Comparison of ENCODE assay signal across 20 cellular contexts in genomic region chr4:88005086-88005485, GRCh38. TPM values are rescaled to one million over a fixed set of nuclear protein-coding genes. Genes with fewer than 3 reads are reported as not detected.
DNase-seq lines count a peak whose midpoint lies in the region; ATAC-seq and TF ChIP-seq lines count a peak whose summit lies in the region.
"Had no signal": no experiment of that assay in that cellular context is flagged by ENCODE, and none has a peak within 500 bp of the region (broad histone marks: within the 10 kb centered on the region; RNA-seq: fewer than 3 reads in every experiment).

No MANE protein-coding gene starts in this region.

- CTCF ChIA-PET in AG04449 (lab: Yijun Ruan, JAX) = interaction anchor here (0.8 to 3.7 kb wide), 4 partner anchors 24 to 153 kb away, joined by 3 to 17 read pairs (median 8); no protein-coding TSS in a partner anchor

- H3K9me3 Mint-ChIP-seq in GM23338 = no peaks in the 10 kb centered on the region
- H3K9me3 Mint-ChIP-seq: endodermal cell had no signal

- no peak for TF ChIP-seq CTCF in AG04449 (IDR thresholded peaks at IDR 0.05; ENCODE audit: insufficient read depth, low read length, missing control alignments)
- no peak for TF ChIP-seq CTCF in fibroblast of the aortic adventitia (IDR thresholded peaks at IDR 0.05; ENCODE audit: insufficient read depth, low read length)
- TF ChIP-seq CTCF in sigmoid colon (IDR thresholded peaks at IDR 0.05) = no peak
- TF ChIP-seq CTCF in GM23338 (conservative IDR thresholded peaks at IDR 0.05; ENCODE audit: low read depth in 2 of 2) = no peak

- no peak for TF ChIP-seq POLR2A in sigmoid colon (IDR thresholded peaks at IDR 0.05)

- no peaks in the 10 kb centered on the region for H3F3A ChIP-seq in GM23338 (replicated peaks; ENCODE audit: low read depth)

- ATAC-seq in GM18498 (IDR thresholded peaks at IDR 0.05; ENCODE audit: unreplicated experiment) (no peak), GM23338 (no peak)
- ATAC-seq: activated CD4-positive, alpha-beta T cell treated with anti-CD3 and anti-CD28 coated beads for 36 hours; left cardiac atrium had no signal

- H3K27ac Mint-ChIP-seq in GM23338 = no peak overlapping the region
- H3K27ac Mint-ChIP-seq: activated CD4-positive, alpha-beta T cell treated with anti-CD3 and anti-CD28 coated beads for 36 hours; endodermal cell; H9 had no signal

- WGBS in sigmoid colon, 2 donors = 85 to 97% methylated on average over 2 of the region's 2 CpGs

- H2AFZ ChIP-seq in GM23338 = no peak overlapping the region

- H3K4me1 Mint-ChIP-seq in GM23338 = peaks cover 23% of the 10 kb centered on the region

- POLR2A ChIA-PET in AG04449 (lab: Yijun Ruan, JAX) = no interaction called here

- no peak overlapping the region for H3K4me3 Mint-ChIP-seq in GM23338
- H3K4me3 Mint-ChIP-seq: activated CD4-positive, alpha-beta T cell treated with anti-CD3 and anti-CD28 coated beads for 36 hours; endodermal cell; H9 had no signal

- H3K27me3 Mint-ChIP-seq in GM23338 (ENCODE audit: insufficient read depth, low read depth, poor library complexity) = peaks cover 19% of the 10 kb centered on the region

- H3K4me3 ChIP-seq in AG04449 (ENCODE audit: low read depth, low read length) = no peak overlapping the region
- no peak overlapping the region for H3K4me3 ChIP-seq in fibroblast of the aortic adventitia (ENCODE audit: low read depth, low read length)
- H3K4me3 ChIP-seq in sigmoid colon = no peak overlapping the region
- H3K4me3 ChIP-seq in GM23338 = no peak overlapping the region
- H3K4me3 ChIP-seq: right atrium auricular region had no signal

- no peaks in the 10 kb centered on the region for H3K9me2 ChIP-seq in GM23338 (ENCODE audit: insufficient read depth)

- intact Hi-C loops in sigmoid colon (cut with DNase I) = loop anchor here (5.0 kb wide), 1 partner anchor 587 kb away; the partner anchor contains the start of gene HERC3

- peaks cover 21% of the 10 kb centered on the region for H3K79me2 ChIP-seq in GM23338 (replicated peaks; ENCODE audit: insufficient read depth)

- no peaks in the 10 kb centered on the region for H3K36me3 ChIP-seq in sigmoid colon
- no peaks in the 10 kb centered on the region for H3K36me3 ChIP-seq in GM23338 (ENCODE audit: insufficient read depth)
- H3K36me3 ChIP-seq: right atrium auricular region had no signal

- peaks cover 0 to 41% (median 32%) of the 10 kb centered on the region in 4 donors for H3K4me1 ChIP-seq in sigmoid colon
- H3K4me1 ChIP-seq in GM23338 (ENCODE audit: insufficient read depth) = peaks cover 20% of the 10 kb centered on the region

- peaks cover 9% of the 10 kb centered on the region; the same call in 1 of the 2 replicates for H4K20me1 ChIP-seq in GM23338 (replicated peaks; ENCODE audit: insufficient read depth)

- peak overlapping the region; percentile 15 to 97 (median 68) for H3K27ac ChIP-seq in sigmoid colon
- no peak overlapping the region for H3K27ac ChIP-seq in GM23338 (ENCODE audit: low read depth)
- H3K27ac ChIP-seq: HL-60 had no signal

- peak; percentile 82 for DNase-seq in AG04449 (ENCODE audit: low read depth, low spot score)
- peak; percentile 8 for DNase-seq in M059J (ENCODE audit: low read depth)
- peak; percentile 92 for DNase-seq in fibroblast of the aortic adventitia (ENCODE audit: low read depth)
- DNase-seq in sigmoid colon = no peak
- no peak for DNase-seq in DMS 273 treated with DMSO at 0.1 percent for 48 hours (lab: John Stamatoyannopoulos, UW)
- no peak for DNase-seq in GM23338 (ENCODE audit: low spot score)
- no peak for DNase-seq in ureter (ENCODE audit: low spot score)
- DNase-seq: activated CD4-positive, alpha-beta T cell treated with anti-CD3 and anti-CD28 coated beads for 36 hours; activated effector memory CD4-positive, alpha-beta T cell treated with anti-CD3 and anti-CD28 coated beads, Interleukin-2, amount 50 U/mL, for 16 hours; DMS53; endodermal cell; H9; left cardiac atrium; midbrain; MV-4-11; NCI-H1930; stimulated activated CD4-positive, alpha-beta T cell treated with anti-CD3 and anti-CD28 coated beads, Interleukin-1b, Interleukin-23, amount 100 ng/mL, for 48 hours had no signal

- no peak for TF ChIP-seq EP300 in sigmoid colon (IDR thresholded peaks at IDR 0.05)

- H3K27me3 ChIP-seq in sigmoid colon = no peaks in the 10 kb centered on the region
- peaks cover 21% of the 10 kb centered on the region for H3K27me3 ChIP-seq in GM23338 (ENCODE audit: insufficient read depth)
- H3K27me3 ChIP-seq: right atrium auricular region had no signal

- no peaks in the 10 kb centered on the region for H3K9me3 ChIP-seq in sigmoid colon
- H3K9me3 ChIP-seq: right atrium auricular region had no signal

- H3K4me2 ChIP-seq in GM23338 = no peak overlapping the region

- no peaks in the 10 kb centered on the region; the same call in 2 of the 3 replicates for H3K36me3 Mint-ChIP-seq in GM23338 (ENCODE audit: low read depth)

TF ChIP-seq in GM23338, 12 proteins besides CTCF, POLR2A, EP300 and RAD21 (continues in another document):
- TF ChIP-seq EZH2phosphoT487 (IDR thresholded peaks at IDR 0.05; ENCODE audit: unreplicated experiment) (no peak), ZNF114 (CRISPR knock-in tag; IDR thresholded peaks at IDR 0.05) (no peak), REST (IDR thresholded peaks at IDR 0.05; ENCODE audit: unreplicated experiment) (no peak), ZNF331 (CRISPR knock-in tag; IDR thresholded peaks at IDR 0.05; ENCODE audit: low read depth) (no peak), ETS1 (IDR thresholded peaks at IDR 0.05) (no peak), STAT1 (IDR thresholded peaks at IDR 0.05; ENCODE audit: unreplicated experiment) (no peak), JUNB (IDR thresholded peaks at IDR 0.05; ENCODE audit: unreplicated experiment) (no peak)

RNA-seq across cellular contexts. Expression of gene PKD2, which starts 2.3 kb away (rescaled TPM):
- total RNA-seq in M059J (2014; rRNA removed; shearing (Covaris generic)) = 19.5 and 26.4 TPM in 2 replicates
- 66.6 and 197 TPM in 2 replicates for total RNA-seq in fibroblast of the aortic adventitia (ENCODE audit: low replicate concordance)
- total RNA-seq in sigmoid colon = 100 to 1,000 TPM in 2 of 4 donors, 10 to 100 TPM in 2; 67.6 to 123 (median 101) TPM
- polyA plus RNA-seq in sigmoid colon = 1 to 10 TPM; 1.4 to 7.3 (median 4.2) TPM
- 34.8 and 45.3 TPM in 2 replicates for total RNA-seq in GM23338 (2014; rRNA removed; shearing (Covaris generic))
- 12.8 and 17.9 TPM in 2 replicates for polyA plus RNA-seq in GM23338 (2016; fragmentation: Nextera tagmentation; extraction: Ambion mirVana)
- 37.0 TPM for total RNA-seq in ureter

RNA-seq across cellular contexts. Expression of gene SPP1, which starts 29.6 kb away (rescaled TPM):
- 6.1 and 6.4 TPM in 2 replicates for total RNA-seq in M059J (2014; rRNA removed; shearing (Covaris generic))
- total RNA-seq in fibroblast of the aortic adventitia (ENCODE audit: low replicate concordance) (0.72 and 11.9 TPM in 2 replicates), sigmoid colon (10 to 100 TPM; 30.4 to 47.8 (median 41.9) TPM), ureter (11.3 TPM)
- polyA plus RNA-seq in sigmoid colon (10 to 100 TPM in 2 of 3 donors, 1 to 10 TPM in 1; 3.0 to 29.4 (median 16.6) TPM), GM23338 (2016; fragmentation: Nextera tagmentation; extraction: Ambion mirVana) (49.0 and 51.3 TPM in 2 replicates)
- total RNA-seq in GM23338 (2014; rRNA removed; shearing (Covaris generic)) = 41.3 and 43.1 TPM in 2 replicates
- total RNA-seq: activated CD4-positive, alpha-beta T cell treated with anti-CD3 and anti-CD28 coated beads for 36 hours had no signal

Comparison
In these comparisons a context has a peak if more than half of its experiments do, and no peak if none do; other contexts are left out.
1. DNase-seq: peak in AG04449 (single experiment), M059J (single experiment) and fibroblast of the aortic adventitia (single experiment); none in sigmoid colon (single experiment), DMS 273 treated with DMSO at 0.1 percent for 48 hours (single experiment), GM23338 (single experiment) and ureter (single experiment).